ENCODE assay signal across 1 cellular context in genomic region chr2:213284105-213285090, GRCh38.
A peak's percentile ranks its signal among the peaks of the same experiment; 100 is the strongest.
TF ChIP-seq lines count a peak whose summit lies in the region.

Gene SPAG16 (plus strand): TSS chr2:213284464.

TF ChIP-seq in HepG2, 621 proteins besides CTCF, POLR2A, EP300 and RAD21 (continued from another document and continues in another):
- TF ChIP-seq ELK4 (CRISPR knock-in tag; IDR thresholded peaks at IDR 0.05; ENCODE audit: borderline replicate concordance) (no peak), ZNF557 (CRISPR knock-in tag; IDR thresholded peaks at IDR 0.05) (peak; percentile 23; the same call in 1 of the 2 replicates), ZNF44 (CRISPR knock-in tag; IDR thresholded peaks at IDR 0.05) (peak; percentile 80; the same call in 1 of the 2 replicates), ZNF329 (CRISPR knock-in tag; IDR thresholded peaks at IDR 0.05; ENCODE audit: low read depth) (peak; percentile 21; the same call in 1 of the 2 replicates), ZNF292 (CRISPR knock-in tag; IDR thresholded peaks at IDR 0.05; ENCODE audit: borderline replicate concordance, low read depth) (peak; percentile 86), FOSL2 (CRISPR knock-in tag; IDR thresholded peaks at IDR 0.05) (peak; percentile 4; the same call in 1 of the 2 replicates), ZNF720 (CRISPR knock-in tag; IDR thresholded peaks at IDR 0.05) (0 out of 2 replicates have a peak, but pooled peaks have one; percentile 58), TEF (CRISPR knock-in tag; IDR thresholded peaks at IDR 0.05) (no peak), SP2 (CRISPR knock-in tag; IDR thresholded peaks at IDR 0.05) (no peak), GABPA (IDR thresholded peaks at IDR 0.05; ENCODE audit: low read depth, low read length) (no peak), GABPA (CRISPR knock-in tag; IDR thresholded peaks at IDR 0.05; ENCODE audit: low read depth) (peak; percentile 58), ZNF143 (CRISPR knock-in tag; IDR thresholded peaks at IDR 0.05) (peak; percentile 92), HNF1B (CRISPR knock-in tag; IDR thresholded peaks at IDR 0.05) (peak; percentile 97), BRF2 (CRISPR knock-in tag; IDR thresholded peaks at IDR 0.05) (peak; percentile 71; the same call in 1 of the 2 replicates), TBX2 (CRISPR knock-in tag; IDR thresholded peaks at IDR 0.05; ENCODE audit: borderline replicate concordance) (peak; percentile 94), ZNF660 (CRISPR knock-in tag; IDR thresholded peaks at IDR 0.05; ENCODE audit: borderline replicate concordance, low read depth) (0 out of 2 replicates have a peak, but pooled peaks have one; percentile 63), HIVEP1 (CRISPR knock-in tag; IDR thresholded peaks at IDR 0.05) (peak; percentile 92), MIER3 (CRISPR knock-in tag; IDR thresholded peaks at IDR 0.05; ENCODE audit: borderline replicate concordance) (peak; percentile 99), SALL1 (CRISPR knock-in tag; IDR thresholded peaks at IDR 0.05) (peak; percentile 98), FOXA3 (CRISPR knock-in tag; IDR thresholded peaks at IDR 0.05) (peak; percentile 78), RARA (CRISPR knock-in tag; IDR thresholded peaks at IDR 0.05) (peak; percentile 53), ZFP41 (CRISPR knock-in tag; IDR thresholded peaks at IDR 0.05; ENCODE audit: borderline replicate concordance) (peak; percentile 89; the same call in 1 of the 2 replicates), ASH2L (IDR thresholded peaks at IDR 0.05; ENCODE audit: insufficient read length, low read depth, low read length) (peak; percentile 97), ARID2 (CRISPR knock-in tag; IDR thresholded peaks at IDR 0.05; ENCODE audit: borderline replicate concordance) (peak; percentile 80; the same call in 1 of the 2 replicates), ISL2 (CRISPR knock-in tag; IDR thresholded peaks at IDR 0.05) (peak; percentile 88), ZSCAN29 (CRISPR knock-in tag; conservative IDR thresholded peaks at IDR 0.05) (no peak; the same call in 1 of the 2 replicates), DMAP1 (CRISPR knock-in tag; IDR thresholded peaks at IDR 0.05) (peak; percentile 74), ZBTB20 (CRISPR knock-in tag; IDR thresholded peaks at IDR 0.05; ENCODE audit: borderline replicate concordance, low read depth) (peak; percentile 75; the same call in 1 of the 2 replicates), SYNCRIP (IDR thresholded peaks at IDR 0.05; ENCODE audit: insufficient read depth, low read depth, low read length) (no peak), CSRNP1 (CRISPR knock-in tag; IDR thresholded peaks at IDR 0.05) (peak; percentile 70; the same call in 1 of the 2 replicates), ZKSCAN8 (CRISPR knock-in tag; IDR thresholded peaks at IDR 0.05; ENCODE audit: borderline replicate concordance) (peak; percentile 86), FOXM1 (CRISPR knock-in tag; IDR thresholded peaks at IDR 0.05) (no peak)
- TF ChIP-seq, protein P1, sequence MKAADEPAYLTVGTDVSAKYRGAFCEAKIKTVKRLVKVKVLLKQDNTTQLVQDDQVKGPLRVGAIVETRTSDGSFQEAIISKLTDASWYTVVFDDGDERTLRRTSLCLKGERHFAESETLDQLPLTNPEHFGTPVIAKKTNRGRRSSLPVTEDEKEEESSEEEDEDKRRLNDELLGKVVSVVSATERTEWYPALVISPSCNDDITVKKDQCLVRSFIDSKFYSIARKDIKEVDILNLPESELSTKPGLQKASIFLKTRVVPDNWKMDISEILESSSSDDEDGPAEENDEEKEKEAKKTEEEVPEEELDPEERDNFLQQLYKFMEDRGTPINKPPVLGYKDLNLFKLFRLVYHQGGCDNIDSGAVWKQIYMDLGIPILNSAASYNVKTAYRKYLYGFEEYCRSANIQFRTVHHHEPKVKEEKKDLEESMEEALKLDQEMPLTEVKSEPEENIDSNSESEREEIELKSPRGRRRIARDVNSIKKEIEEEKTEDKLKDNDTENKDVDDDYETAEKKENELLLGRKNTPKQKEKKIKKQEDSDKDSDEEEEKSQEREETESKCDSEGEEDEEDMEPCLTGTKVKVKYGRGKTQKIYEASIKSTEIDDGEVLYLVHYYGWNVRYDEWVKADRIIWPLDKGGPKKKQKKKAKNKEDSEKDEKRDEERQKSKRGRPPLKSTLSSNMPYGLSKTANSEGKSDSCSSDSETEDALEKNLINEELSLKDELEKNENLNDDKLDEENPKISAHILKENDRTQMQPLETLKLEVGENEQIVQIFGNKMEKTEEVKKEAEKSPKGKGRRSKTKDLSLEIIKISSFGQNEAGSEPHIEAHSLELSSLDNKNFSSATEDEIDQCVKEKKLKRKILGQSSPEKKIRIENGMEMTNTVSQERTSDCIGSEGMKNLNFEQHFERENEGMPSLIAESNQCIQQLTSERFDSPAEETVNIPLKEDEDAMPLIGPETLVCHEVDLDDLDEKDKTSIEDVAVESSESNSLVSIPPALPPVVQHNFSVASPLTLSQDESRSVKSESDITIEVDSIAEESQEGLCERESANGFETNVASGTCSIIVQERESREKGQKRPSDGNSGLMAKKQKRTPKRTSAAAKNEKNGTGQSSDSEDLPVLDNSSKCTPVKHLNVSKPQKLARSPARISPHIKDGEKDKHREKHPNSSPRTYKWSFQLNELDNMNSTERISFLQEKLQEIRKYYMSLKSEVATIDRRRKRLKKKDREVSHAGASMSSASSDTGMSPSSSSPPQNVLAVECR (CRISPR knock-in tag; IDR thresholded peaks at IDR 0.05; ENCODE audit: borderline replicate concordance) = peak; percentile 99
- TF ChIP-seq, protein P2, sequence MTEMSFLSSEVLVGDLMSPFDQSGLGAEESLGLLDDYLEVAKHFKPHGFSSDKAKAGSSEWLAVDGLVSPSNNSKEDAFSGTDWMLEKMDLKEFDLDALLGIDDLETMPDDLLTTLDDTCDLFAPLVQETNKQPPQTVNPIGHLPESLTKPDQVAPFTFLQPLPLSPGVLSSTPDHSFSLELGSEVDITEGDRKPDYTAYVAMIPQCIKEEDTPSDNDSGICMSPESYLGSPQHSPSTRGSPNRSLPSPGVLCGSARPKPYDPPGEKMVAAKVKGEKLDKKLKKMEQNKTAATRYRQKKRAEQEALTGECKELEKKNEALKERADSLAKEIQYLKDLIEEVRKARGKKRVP (CRISPR knock-in tag; IDR thresholded peaks at IDR 0.05) = peak in 1 of 2 experiments; percentile 74; a peak in 2 of 4 replicates
- TF ChIP-seq, protein P3, sequence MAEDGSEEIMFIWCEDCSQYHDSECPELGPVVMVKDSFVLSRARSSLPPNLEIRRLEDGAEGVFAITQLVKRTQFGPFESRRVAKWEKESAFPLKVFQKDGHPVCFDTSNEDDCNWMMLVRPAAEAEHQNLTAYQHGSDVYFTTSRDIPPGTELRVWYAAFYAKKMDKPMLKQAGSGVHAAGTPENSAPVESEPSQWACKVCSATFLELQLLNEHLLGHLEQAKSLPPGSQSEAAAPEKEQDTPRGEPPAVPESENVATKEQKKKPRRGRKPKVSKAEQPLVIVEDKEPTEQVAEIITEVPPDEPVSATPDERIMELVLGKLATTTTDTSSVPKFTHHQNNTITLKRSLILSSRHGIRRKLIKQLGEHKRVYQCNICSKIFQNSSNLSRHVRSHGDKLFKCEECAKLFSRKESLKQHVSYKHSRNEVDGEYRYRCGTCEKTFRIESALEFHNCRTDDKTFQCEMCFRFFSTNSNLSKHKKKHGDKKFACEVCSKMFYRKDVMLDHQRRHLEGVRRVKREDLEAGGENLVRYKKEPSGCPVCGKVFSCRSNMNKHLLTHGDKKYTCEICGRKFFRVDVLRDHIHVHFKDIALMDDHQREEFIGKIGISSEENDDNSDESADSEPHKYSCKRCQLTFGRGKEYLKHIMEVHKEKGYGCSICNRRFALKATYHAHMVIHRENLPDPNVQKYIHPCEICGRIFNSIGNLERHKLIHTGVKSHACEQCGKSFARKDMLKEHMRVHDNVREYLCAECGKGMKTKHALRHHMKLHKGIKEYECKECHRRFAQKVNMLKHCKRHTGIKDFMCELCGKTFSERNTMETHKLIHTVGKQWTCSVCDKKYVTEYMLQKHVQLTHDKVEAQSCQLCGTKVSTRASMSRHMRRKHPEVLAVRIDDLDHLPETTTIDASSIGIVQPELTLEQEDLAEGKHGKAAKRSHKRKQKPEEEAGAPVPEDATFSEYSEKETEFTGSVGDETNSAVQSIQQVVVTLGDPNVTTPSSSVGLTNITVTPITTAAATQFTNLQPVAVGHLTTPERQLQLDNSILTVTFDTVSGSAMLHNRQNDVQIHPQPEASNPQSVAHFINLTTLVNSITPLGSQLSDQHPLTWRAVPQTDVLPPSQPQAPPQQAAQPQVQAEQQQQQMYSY (CRISPR knock-in tag; IDR thresholded peaks at IDR 0.05) = no peak
- TF ChIP-seq, protein P4, sequence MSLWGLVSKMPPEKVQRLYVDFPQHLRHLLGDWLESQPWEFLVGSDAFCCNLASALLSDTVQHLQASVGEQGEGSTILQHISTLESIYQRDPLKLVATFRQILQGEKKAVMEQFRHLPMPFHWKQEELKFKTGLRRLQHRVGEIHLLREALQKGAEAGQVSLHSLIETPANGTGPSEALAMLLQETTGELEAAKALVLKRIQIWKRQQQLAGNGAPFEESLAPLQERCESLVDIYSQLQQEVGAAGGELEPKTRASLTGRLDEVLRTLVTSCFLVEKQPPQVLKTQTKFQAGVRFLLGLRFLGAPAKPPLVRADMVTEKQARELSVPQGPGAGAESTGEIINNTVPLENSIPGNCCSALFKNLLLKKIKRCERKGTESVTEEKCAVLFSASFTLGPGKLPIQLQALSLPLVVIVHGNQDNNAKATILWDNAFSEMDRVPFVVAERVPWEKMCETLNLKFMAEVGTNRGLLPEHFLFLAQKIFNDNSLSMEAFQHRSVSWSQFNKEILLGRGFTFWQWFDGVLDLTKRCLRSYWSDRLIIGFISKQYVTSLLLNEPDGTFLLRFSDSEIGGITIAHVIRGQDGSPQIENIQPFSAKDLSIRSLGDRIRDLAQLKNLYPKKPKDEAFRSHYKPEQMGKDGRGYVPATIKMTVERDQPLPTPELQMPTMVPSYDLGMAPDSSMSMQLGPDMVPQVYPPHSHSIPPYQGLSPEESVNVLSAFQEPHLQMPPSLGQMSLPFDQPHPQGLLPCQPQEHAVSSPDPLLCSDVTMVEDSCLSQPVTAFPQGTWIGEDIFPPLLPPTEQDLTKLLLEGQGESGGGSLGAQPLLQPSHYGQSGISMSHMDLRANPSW (CRISPR knock-in tag; IDR thresholded peaks at IDR 0.05; ENCODE audit: borderline replicate concordance) = peak; percentile 83; the same call in 1 of the 2 replicates
